In the genomic region with DNA sequence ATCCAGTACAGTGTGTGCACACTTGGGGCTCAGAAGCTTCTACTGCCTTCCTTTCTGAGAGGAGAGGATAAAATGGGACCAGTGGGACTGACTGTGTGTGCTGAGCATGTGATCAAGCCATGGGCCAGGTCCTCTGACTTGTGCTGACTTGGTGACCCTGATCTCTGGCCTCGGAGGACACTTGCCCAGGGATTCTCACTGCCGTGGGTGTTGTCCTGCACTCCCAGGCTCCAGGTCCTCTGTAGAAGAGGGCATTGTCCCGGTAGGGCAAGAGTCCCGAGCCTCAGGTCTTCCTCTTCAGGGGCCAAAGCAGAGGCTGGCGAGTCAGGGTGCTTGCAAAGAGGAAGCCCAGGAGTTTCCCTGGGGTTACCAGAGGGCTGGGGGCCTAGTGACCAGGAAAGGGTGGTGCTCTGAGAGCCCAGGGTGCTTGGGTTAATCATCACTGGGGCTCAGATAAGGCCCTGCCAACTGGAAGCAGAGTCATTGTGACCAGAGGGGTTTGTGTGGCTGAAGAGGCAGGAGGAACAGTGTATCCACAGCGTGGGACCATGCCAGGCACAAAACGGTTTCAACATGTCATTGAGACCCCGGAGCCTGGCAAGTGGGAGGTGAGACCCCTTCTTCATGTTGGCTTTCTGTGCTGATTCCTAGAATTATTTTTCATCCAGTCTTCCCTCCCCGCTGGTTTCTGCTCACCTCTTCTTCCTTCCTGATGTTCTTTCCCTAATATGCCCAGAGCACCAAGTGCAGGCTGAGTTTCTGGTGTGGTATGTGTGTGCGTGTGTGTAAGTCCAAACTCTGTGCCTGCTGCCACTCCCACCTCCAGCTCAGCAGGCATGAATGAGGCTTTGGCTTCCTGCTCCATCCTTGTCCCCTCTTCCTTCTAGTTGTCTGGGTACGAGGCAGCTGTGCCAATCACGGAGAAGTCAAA, we compare ENCODE assay signal across 8 cellular contexts. TPM values are rescaled to one million over a fixed set of nuclear protein-coding genes. Genes with fewer than 3 reads are reported as not detected.
A peak's percentile ranks its signal among the peaks of the same experiment; 100 is the strongest.
DNase-seq lines count a peak whose midpoint lies in the region; ATAC-seq and TF ChIP-seq lines count a peak whose summit lies in the region.

A gene with protein sequence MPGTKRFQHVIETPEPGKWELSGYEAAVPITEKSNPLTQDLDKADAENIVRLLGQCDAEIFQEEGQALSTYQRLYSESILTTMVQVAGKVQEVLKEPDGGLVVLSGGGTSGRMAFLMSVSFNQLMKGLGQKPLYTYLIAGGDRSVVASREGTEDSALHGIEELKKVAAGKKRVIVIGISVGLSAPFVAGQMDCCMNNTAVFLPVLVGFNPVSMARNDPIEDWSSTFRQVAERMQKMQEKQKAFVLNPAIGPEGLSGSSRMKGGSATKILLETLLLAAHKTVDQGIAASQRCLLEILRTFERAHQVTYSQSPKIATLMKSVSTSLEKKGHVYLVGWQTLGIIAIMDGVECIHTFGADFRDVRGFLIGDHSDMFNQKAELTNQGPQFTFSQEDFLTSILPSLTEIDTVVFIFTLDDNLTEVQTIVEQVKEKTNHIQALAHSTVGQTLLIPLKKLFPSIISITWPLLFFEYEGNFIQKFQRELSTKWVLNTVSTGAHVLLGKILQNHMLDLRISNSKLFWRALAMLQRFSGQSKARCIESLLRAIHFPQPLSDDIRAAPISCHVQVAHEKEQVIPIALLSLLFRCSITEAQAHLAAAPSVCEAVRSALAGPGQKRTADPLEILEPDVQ (plus strand): TSS at position 483 of the 931 bp plus-strand sequence. CDS start 66 bp downstream, at position 549.

- H3K9ac ChIP-seq in endocrine pancreas (ENCODE audit: control insufficient read depth, insufficient read depth, low read length): no peak within 1 kb of the TSS

- H3K36me3 ChIP-seq in endocrine pancreas (ENCODE audit: control insufficient read depth, insufficient read depth, low read length) (no peaks in the 10 kb centered on the region), H7 (replicated peaks; ENCODE audit: control insufficient read depth, insufficient read depth, low read length) (no peaks in the 10 kb centered on the region)

- H3K27ac Mint-ChIP-seq in nephron progenitor cell: no peak within 1 kb of the TSS

- no peaks in the 10 kb centered on the region for H3K9me3 ChIP-seq in endocrine pancreas (ENCODE audit: control insufficient read depth, low read length)

- H3K9me3 Mint-ChIP-seq in nephron progenitor cell: no peaks in the 10 kb centered on the region

- peak within 1 kb of the TSS; percentile 88 for H3K4me3 Mint-ChIP-seq in nephron progenitor cell

- H3K4me3 ChIP-seq in NB4 (ENCODE audit: low read depth, low read length): no peak within 1 kb of the TSS
- peak within 1 kb of the TSS; percentile 83 for H3K4me3 ChIP-seq in endocrine pancreas (ENCODE audit: control insufficient read depth, insufficient read depth, low read length)
- H3K4me3 ChIP-seq in H7 (ENCODE audit: insufficient read depth, low read depth, low read length): no peak within 1 kb of the TSS

- DNase-seq in Caki2 (ENCODE audit: low read depth) (peak; percentile 72), NB4 (ENCODE audit: low read depth) (peak; percentile 60), nephron progenitor cell (no peak), H7 (no peak), NOMO-1 (lab: John Stamatoyannopoulos, UW; ENCODE audit: unreplicated experiment in 2 of 2) (no peak)

- peaks cover 16% of the 10 kb centered on the region for H3K4me1 Mint-ChIP-seq in nephron progenitor cell

- peaks cover 91% of the 10 kb centered on the region for H3K27me3 Mint-ChIP-seq in nephron progenitor cell (ENCODE audit: low read depth, poor library complexity)

- ATAC-seq in HG02763 (IDR thresholded peaks at IDR 0.05; ENCODE audit: unreplicated experiment): no peak
- no peak for ATAC-seq in HG03378 (IDR thresholded peaks at IDR 0.05; ENCODE audit: unreplicated experiment)

- TF ChIP-seq CTCF in NB4 (IDR thresholded peaks at IDR 0.05; ENCODE audit: low read depth, low read length) (no peak), nephron progenitor cell (IDR thresholded peaks at IDR 0.05) (no peak)

- no peaks in the 10 kb centered on the region for H3K4me1 ChIP-seq in endocrine pancreas (ENCODE audit: control insufficient read depth, insufficient read depth, low read length)

- TF ChIP-seq POLR2A in NB4 (IDR thresholded peaks at IDR 0.05; ENCODE audit: extremely low read depth, insufficient read length): no peak

- H3K27me3 ChIP-seq in endocrine pancreas (ENCODE audit: control insufficient read depth, insufficient read depth, low read length) (no peaks in the 10 kb centered on the region), H7 (ENCODE audit: control insufficient read depth, insufficient read depth, low read length) (peaks cover 44% of the 10 kb centered on the region)

- in situ Hi-C loops in Caki2 (cut with HindIII; ENCODE audit: low pct_unique_long_range_greater_than_20kb, low sequenced_read_pairs): no loop called here

- no peaks in the 10 kb centered on the region for H3K36me3 Mint-ChIP-seq in nephron progenitor cell (ENCODE audit: low read depth)

RNA-seq across cellular contexts. Expression of the gene that starts here (rescaled TPM):
- total RNA-seq in Caki2 (2014; rRNA removed; shearing (Covaris generic); ENCODE audit: low replicate concordance): 6.0 and 8.9 TPM in 2 replicates
- total RNA-seq in H7 (2014; rRNA removed; shearing (Covaris generic)): 0.07 TPM in 1 of 2 replicates, not detected in the other

Comparison
In these comparisons a context has a peak if more than half of its experiments do, and no peak if none do; other contexts are left out.
1. DNase-seq: peak in Caki2 (single experiment) and NB4 (single experiment); none in nephron progenitor cell (single experiment), H7 (single experiment) and NOMO-1 (0 of 2).